In genomic region chr9:61673664-61674381, GRCh38 we compare ENCODE assay signal across 16 cellular contexts.
DNase-seq lines count a peak whose midpoint lies in the region; ATAC-seq lines count a peak whose summit lies in the region.
"Had no signal": no experiment of that assay in that cellular context is flagged by ENCODE, and none has a peak within 500 bp of the region (broad histone marks: within the 10 kb centered on the region; RNA-seq: fewer than 3 reads in every experiment).

No MANE protein-coding gene starts in this region.

- peak; percentile 39 for ATAC-seq in stimulated activated memory B cell treated with anti-CD40 and anti-IgM and Interleukin-4, amounts not matched to agents 10 μg/mL and 1 μg/mL and 100 μg/mL, for 72 hours
- ATAC-seq in HG03280 (IDR thresholded peaks at IDR 0.05; ENCODE audit: unreplicated experiment) = no peak
- ATAC-seq: K562 had no signal

- H3K4me3 Mint-ChIP-seq in stimulated activated memory B cell treated with anti-CD40 and anti-IgM and Interleukin-4, amounts not matched to agents 10 μg/mL and 1 μg/mL and 100 μg/mL, for 72 hours = no peak overlapping the region

- peak; percentile 43 for DNase-seq in NCI-H748 (lab: John Stamatoyannopoulos, UW; ENCODE audit: unreplicated experiment)
- no peak for DNase-seq in NCI-H748 treated with DMSO at 0.1 percent for 48 hours (lab: John Stamatoyannopoulos, UW)
- DNase-seq in Daoy (ENCODE audit: low read depth) = peak; percentile 87
- DNase-seq in islet precursor cell = peak; percentile 25
- no peak for DNase-seq in dermis blood vessel endothelial cell
- DNase-seq in OCI-M1 (lab: John Stamatoyannopoulos, UW) = no peak
- DNase-seq: C1 segment of cervical spinal cord, DMS 273 treated with DMSO at 0.1 percent for 48 hours, NCI-H1436 treated with DMSO at 0.1 percent for 48 hours, NCI-H2029 treated with DMSO at 0.1 percent for 48 hours, NCI-H2227 treated with DMSO at 0.1 percent for 48 hours, NCI-H524, SIG-M5 had no signal

- peaks cover 4% of the 10 kb centered on the region for H3K9me3 Mint-ChIP-seq in stimulated activated memory B cell treated with anti-CD40 and anti-IgM and Interleukin-4, amounts not matched to agents 10 μg/mL and 1 μg/mL and 100 μg/mL, for 72 hours

- H3K36me3 Mint-ChIP-seq in stimulated activated memory B cell treated with anti-CD40 and anti-IgM and Interleukin-4, amounts not matched to agents 10 μg/mL and 1 μg/mL and 100 μg/mL, for 72 hours = no peaks in the 10 kb centered on the region

- no peaks in the 10 kb centered on the region for H3K4me1 Mint-ChIP-seq in stimulated activated memory B cell treated with anti-CD40 and anti-IgM and Interleukin-4, amounts not matched to agents 10 μg/mL and 1 μg/mL and 100 μg/mL, for 72 hours

- no peak overlapping the region for H3K27ac Mint-ChIP-seq in stimulated activated memory B cell treated with anti-CD40 and anti-IgM and Interleukin-4, amounts not matched to agents 10 μg/mL and 1 μg/mL and 100 μg/mL, for 72 hours

- H3K27me3 Mint-ChIP-seq in stimulated activated memory B cell treated with anti-CD40 and anti-IgM and Interleukin-4, amounts not matched to agents 10 μg/mL and 1 μg/mL and 100 μg/mL, for 72 hours = no peaks in the 10 kb centered on the region

Comparison
In these comparisons a context has a peak if more than half of its experiments do, and no peak if none do; other contexts are left out.
1. DNase-seq: peak in NCI-H748 (single experiment), Daoy (single experiment) and islet precursor cell (single experiment); none in NCI-H748 treated with DMSO at 0.1 percent for 48 hours (single experiment), dermis blood vessel endothelial cell (single experiment) and OCI-M1 (single experiment).